In genomic region chr2:172997031-172997430, GRCh38 we compare ENCODE assay signal across 12 cellular contexts.
"Had no signal": no experiment of that assay in that cellular context is flagged by ENCODE, and none has a peak within 500 bp of the region (broad histone marks: within the 10 kb centered on the region; RNA-seq: fewer than 3 reads in every experiment).

No MANE protein-coding gene starts in this region.

- H3K4me1 ChIP-seq: parathyroid adenoma had no signal

- H3K9ac ChIP-seq: parathyroid adenoma had no signal

- H2AFZ ChIP-seq: parathyroid adenoma had no signal

- DNase-seq: activated CD4-positive, alpha-beta memory T cell treated with anti-CD3 and anti-CD28 coated beads for 36 hours; activated CD4-positive, alpha-beta T cell treated with anti-CD3 and anti-CD28 coated beads for 36 hours; activated CD8-positive, alpha-beta memory T cell treated with anti-CD3 and anti-CD28 coated beads, Interleukin-2, amount 10 ng/mL, durations not matched to agents 7 days and 5 days; activated naive CD4-positive, alpha-beta T cell treated with anti-CD3 and anti-CD28 coated beads for 36 hours; activated T-cell treated with anti-CD3 and anti-CD28 coated beads, Interleukin-2, amount 50 U/mL, for 1 hour; left lung; mucosa of descending colon; natural killer cell; stimulated activated naive B cell treated with anti-CD40 and anti-IgM and Interleukin-4, amounts not matched to agents 10 μg/mL and 1 μg/mL and 100 μg/mL, for 72 hours; WERI-Rb-1 had no signal

- H3K27me3 ChIP-seq: left lung, neutrophil had no signal

- H3K9me3 ChIP-seq: left lung, mucosa of descending colon, neutrophil had no signal

- H3K27ac ChIP-seq: left lung, neutrophil, parathyroid adenoma, WERI-Rb-1 had no signal

- H3K4me3 ChIP-seq: left lung, mucosa of descending colon had no signal

- ATAC-seq: activated CD8-positive, alpha-beta memory T cell treated with anti-CD3 and anti-CD28 coated beads, Interleukin-2, amount 10 ng/mL, durations not matched to agents 7 days and 5 days; left lung; mucosa of descending colon; natural killer cell; stimulated activated naive B cell treated with anti-CD40 and anti-IgM and Interleukin-4, amounts not matched to agents 10 μg/mL and 1 μg/mL and 100 μg/mL, for 72 hours had no signal

- H3K79me2 ChIP-seq: parathyroid adenoma had no signal

- H3K36me3 ChIP-seq: left lung, neutrophil, WERI-Rb-1 had no signal
